ENCODE assay signal across 20 cellular contexts in genomic region chr18:63446266-63446665, GRCh38. TPM values are rescaled to one million over a fixed set of nuclear protein-coding genes. Genes with fewer than 3 reads are reported as not detected.
DNase-seq lines count a peak whose midpoint lies in the region; ATAC-seq and TF ChIP-seq lines count a peak whose summit lies in the region.
"Had no signal": no experiment of that assay in that cellular context is flagged by ENCODE, and none has a peak within 500 bp of the region (broad histone marks: within the 10 kb centered on the region; RNA-seq: fewer than 3 reads in every experiment).

No MANE protein-coding gene starts in this region.

- POLR2A ChIA-PET in activated CD4-positive, alpha-beta memory T cell treated with anti-CD3 and anti-CD28 coated beads for 36 hours (lab: Charles Lee): no interaction called here

- CTCF ChIA-PET in activated CD4-positive, alpha-beta memory T cell treated with anti-CD3 and anti-CD28 coated beads for 36 hours (lab: Charles Lee): interaction anchor here (0.9 kb wide), 1 partner anchor 106 kb away, joined by 4 read pairs; no protein-coding TSS in a partner anchor

- peaks cover 0 to 4% (median 0%) of the 10 kb centered on the region in 4 donors for H3K4me1 ChIP-seq in esophagus muscularis mucosa
- H3K4me1 ChIP-seq: HAP-1 had no signal

- H3K4me3 ChIP-seq in esophagus muscularis mucosa: no peak overlapping the region
- H3K4me3 ChIP-seq: BLaER1, HAP-1, MG63, PC-9 had no signal

- WGBS in esophagus muscularis mucosa: 86% methylated on average over 3 of the region's 3 CpGs

- no peaks in the 10 kb centered on the region for H3K27me3 Mint-ChIP-seq in activated CD4-positive, alpha-beta memory T cell treated with anti-CD3 and anti-CD28 coated beads for 36 hours
- H3K27me3 Mint-ChIP-seq: T-cell had no signal

- H3K9me3 Mint-ChIP-seq in activated CD4-positive, alpha-beta memory T cell treated with anti-CD3 and anti-CD28 coated beads for 36 hours: no peaks in the 10 kb centered on the region
- H3K9me3 Mint-ChIP-seq: T-cell had no signal

- TF ChIP-seq POLR2A in esophagus muscularis mucosa (IDR thresholded peaks at IDR 0.05; ENCODE audit: low read depth): no peak

- no peak overlapping the region for H3K4me3 Mint-ChIP-seq in activated CD4-positive, alpha-beta memory T cell treated with anti-CD3 and anti-CD28 coated beads for 36 hours
- H3K4me3 Mint-ChIP-seq: T-cell had no signal

- no peak for TF ChIP-seq CTCF in esophagus muscularis mucosa (IDR thresholded peaks at IDR 0.05)

- no peaks in the 10 kb centered on the region for H3K36me3 ChIP-seq in esophagus muscularis mucosa
- H3K36me3 ChIP-seq: BLaER1, HAP-1, MG63 had no signal

- H3K9me3 ChIP-seq in esophagus muscularis mucosa: no peaks in the 10 kb centered on the region
- H3K9me3 ChIP-seq: HAP-1, MG63 had no signal

- no peaks in the 10 kb centered on the region for H3K4me1 Mint-ChIP-seq in activated CD4-positive, alpha-beta memory T cell treated with anti-CD3 and anti-CD28 coated beads for 36 hours (ENCODE audit: low read depth)
- H3K4me1 Mint-ChIP-seq: T-cell had no signal

- no peak for TF ChIP-seq EP300 in esophagus muscularis mucosa (IDR thresholded peaks at IDR 0.05)

- peak; percentile 22 for DNase-seq in DMS53 (lab: John Stamatoyannopoulos, UW)
- no peak for DNase-seq in DMS53 treated with DMSO at 0.1 percent for 48 hours (lab: John Stamatoyannopoulos, UW; ENCODE audit: unreplicated experiment)
- DNase-seq in NCI-H69 (lab: John Stamatoyannopoulos, UW): peak; percentile 27
- DNase-seq in esophagus muscularis mucosa (ENCODE audit: extremely low spot score): peak; percentile 5
- no peak for DNase-seq in iPS-NIHi7 (ENCODE audit: extremely low spot score)
- DNase-seq in activated T-cell treated with anti-CD3 and anti-CD28 coated beads, Interleukin-2, amount 50 U/mL, for 1 hour: no peak
- DNase-seq in activated CD4-positive, alpha-beta memory T cell treated with anti-CD3 and anti-CD28 coated beads for 36 hours: no peak
- DNase-seq: KG1, MG63, NCI-H1092 treated with DMSO at 0.1 percent for 48 hours, NCI-H2081 treated with DMSO at 0.1 percent for 48 hours, NCI-H510A, NCI-H82, PC-9, T-cell had no signal

- ATAC-seq in GM18498 (IDR thresholded peaks at IDR 0.05; ENCODE audit: unreplicated experiment): no peak
- ATAC-seq: T-cell had no signal

- H3K27ac Mint-ChIP-seq in activated CD4-positive, alpha-beta memory T cell treated with anti-CD3 and anti-CD28 coated beads for 36 hours: no peak overlapping the region
- H3K27ac Mint-ChIP-seq: T-cell had no signal

- no peaks in the 10 kb centered on the region for H3K36me3 Mint-ChIP-seq in activated CD4-positive, alpha-beta memory T cell treated with anti-CD3 and anti-CD28 coated beads for 36 hours
- H3K36me3 Mint-ChIP-seq: T-cell had no signal

- intact Hi-C loops in esophagus muscularis mucosa (cut with DNase I): no loop called here
- intact Hi-C loops in activated CD4-positive, alpha-beta memory T cell treated with anti-CD3 and anti-CD28 coated beads for 36 hours (cut with micrococcal nuclease): no loop called here

- no peak overlapping the region for H3K27ac ChIP-seq in esophagus muscularis mucosa (replicated peaks in 1 of 4)
- H3K27ac ChIP-seq: 22Rv1, BLaER1, PC-9 had no signal

- H3K27me3 ChIP-seq in esophagus muscularis mucosa: no peaks in the 10 kb centered on the region
- H3K27me3 ChIP-seq: BLaER1, MG63 had no signal

RNA-seq across cellular contexts. Expression of gene VPS4B, which starts 24.0 kb away (rescaled TPM):
- total RNA-seq in esophagus muscularis mucosa: 10 to 100 TPM; 25.7 to 32.1 (median 29.4) TPM
- total RNA-seq in activated CD4-positive, alpha-beta memory T cell treated with anti-CD3 and anti-CD28 coated beads for 36 hours: 10 to 100 TPM; 41.7 to 43.3 TPM

RNA-seq across cellular contexts. Expression of gene SERPINB5, which starts 30.5 kb away (rescaled TPM):
- not detected for total RNA-seq in esophagus muscularis mucosa
- not detected for total RNA-seq in activated CD4-positive, alpha-beta memory T cell treated with anti-CD3 and anti-CD28 coated beads for 36 hours
- total RNA-seq: SK-MEL-5, T-cell had no signal

Comparison
In these comparisons a context has a peak if more than half of its experiments do, and no peak if none do; other contexts are left out.
1. DNase-seq: peak in DMS53 (single experiment), NCI-H69 (single experiment) and esophagus muscularis mucosa (single experiment); none in DMS53 treated with DMSO at 0.1 percent for 48 hours (single experiment), iPS-NIHi7 (single experiment), activated T-cell treated with anti-CD3 and anti-CD28 coated beads, Interleukin-2, amount 50 U/mL, for 1 hour (single experiment) and activated CD4-positive, alpha-beta memory T cell treated with anti-CD3 and anti-CD28 coated beads for 36 hours (single experiment).